In the genomic region with DNA sequence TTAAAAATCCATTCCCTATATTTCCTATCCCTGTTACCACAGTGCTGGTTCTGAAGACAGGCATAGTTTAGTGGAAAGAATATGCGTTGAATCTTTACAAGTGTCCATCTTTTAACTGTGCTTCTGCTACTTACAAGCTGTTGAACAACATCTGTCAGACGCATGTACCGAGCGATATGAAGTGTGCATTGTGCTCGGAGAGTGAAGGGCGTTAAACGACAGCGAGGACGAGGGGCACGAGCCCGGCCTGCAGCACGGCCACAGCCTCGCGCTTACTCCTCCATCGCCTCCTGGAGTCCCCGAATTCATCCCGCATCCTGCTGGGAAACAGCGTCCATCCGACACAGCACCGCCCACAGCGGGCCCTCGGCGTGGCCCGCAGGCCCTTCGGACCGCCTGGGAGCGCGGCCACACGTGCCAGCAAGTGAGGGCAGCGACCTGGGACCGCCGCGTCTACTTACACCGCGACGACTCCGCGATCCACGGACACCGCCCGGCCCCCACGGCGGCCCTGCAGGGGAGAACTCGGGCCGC, we compare ENCODE assay signal across 8 cellular contexts. TPM values are rescaled to one million over a fixed set of nuclear protein-coding genes. Genes with fewer than 3 reads are reported as not detected.
DNase-seq lines count a peak whose midpoint lies in the region; ATAC-seq and TF ChIP-seq lines count a peak whose summit lies in the region.

No MANE protein-coding gene starts in this region.

- no peaks in the 10 kb centered on the region for H3K9me3 ChIP-seq in OCI-LY3 (ENCODE audit: insufficient read depth, low read length)
- H3K9me3 ChIP-seq in left lung, result no peaks in the 10 kb centered on the region
- no peaks in the 10 kb centered on the region for H3K9me3 ChIP-seq in thoracic aorta

- H3K4me1 ChIP-seq in OCI-LY3 (ENCODE audit: low read length) (peaks cover 24% of the 10 kb centered on the region), left lung (peaks cover 21 to 71% of the 10 kb centered on the region in 2 donors), thoracic aorta (ENCODE audit: control insufficient read depth in 1 of 2, low read depth in 2 of 2) (peaks cover 23 to 67% of the 10 kb centered on the region in 2 donors)

- peaks cover 61% of the 10 kb centered on the region for H4K20me1 ChIP-seq in OCI-LY3 (ENCODE audit: insufficient read depth, low read length)

- H3K27me3 ChIP-seq in OCI-LY3 (ENCODE audit: low read depth, low read length) (no peaks in the 10 kb centered on the region), left lung (no peaks in the 10 kb centered on the region), thoracic aorta (replicated peaks; ENCODE audit: insufficient read depth) (no peaks in the 10 kb centered on the region)

- intact Hi-C loops in left lung (cut with DNase I), result no loop called here

- no peaks in the 10 kb centered on the region for H3K9me3 Mint-ChIP-seq in chondrocyte (ENCODE audit: low read depth)

- H3K27me3 Mint-ChIP-seq in chondrocyte (ENCODE audit: low read depth), result no peaks in the 10 kb centered on the region

- peaks cover 41% of the 10 kb centered on the region for H3K36me3 ChIP-seq in OCI-LY3 (replicated peaks; ENCODE audit: low read depth, low read length)
- H3K36me3 ChIP-seq in left lung, result peaks cover 0 to 22% of the 10 kb centered on the region in 2 donors
- H3K36me3 ChIP-seq in thoracic aorta, result no peaks in the 10 kb centered on the region

- H3K27ac ChIP-seq in 22Rv1 (peak overlapping the region; percentile 96), OCI-LY3 (ENCODE audit: low read length) (peak overlapping the region; percentile 90), left lung (peak overlapping the region; percentile 98 to 99), thoracic aorta (peak overlapping the region; percentile 97 to 98)

- H3K4me3 Mint-ChIP-seq in chondrocyte (ENCODE audit: unreplicated experiment), result peak overlapping the region; percentile 86

- peak overlapping the region; percentile 95 for H3K4me2 ChIP-seq in OCI-LY3 (ENCODE audit: low read length)

- peaks cover 4% of the 10 kb centered on the region for H3K36me3 Mint-ChIP-seq in chondrocyte (ENCODE audit: low read depth)

- H2AFZ ChIP-seq in OCI-LY3 (ENCODE audit: low read depth, low read length), result no peak overlapping the region

- peak overlapping the region; percentile 92 for H3K27ac Mint-ChIP-seq in chondrocyte (ENCODE audit: unreplicated experiment)

- peaks cover 63% of the 10 kb centered on the region for H3K4me1 Mint-ChIP-seq in chondrocyte (ENCODE audit: low read depth)

- peaks cover 91% of the 10 kb centered on the region for H3K79me2 ChIP-seq in OCI-LY3 (ENCODE audit: low read length)

- TF ChIP-seq CTCF in 22Rv1 (IDR thresholded peaks at IDR 0.05), result no peak
- no peak for TF ChIP-seq CTCF in GM12865 (IDR thresholded peaks at IDR 0.05; ENCODE audit: insufficient read depth, low read depth, low read length, missing control alignments)
- no peak for TF ChIP-seq CTCF in OCI-LY3 (IDR thresholded peaks at IDR 0.05; ENCODE audit: low read depth, low read length)
- peak; percentile 38 for TF ChIP-seq CTCF in chondrocyte (IDR thresholded peaks at IDR 0.05)
- no peak for TF ChIP-seq CTCF in left lung (IDR thresholded peaks at IDR 0.05)
- TF ChIP-seq CTCF in thoracic aorta (IDR thresholded peaks at IDR 0.05), result no peak

- peak overlapping the region; percentile 96 for H3K9ac ChIP-seq in OCI-LY3 (ENCODE audit: low read length)

- ATAC-seq in HG02981 (IDR thresholded peaks at IDR 0.05; ENCODE audit: unreplicated experiment) (peak; percentile 1), left lung (peak; percentile 46), thoracic aorta (ENCODE audit: insufficient number of reproducible peaks, low FRiP score, low read depth) (peak; percentile 9)

- peak; percentile 38 for DNase-seq in GM12865 (ENCODE audit: low read depth)
- no peak for DNase-seq in chondrocyte (ENCODE audit: low spot score)
- DNase-seq in left lung, result peak; percentile 46 to 88
- DNase-seq in thoracic aorta (ENCODE audit: low spot score), result no peak
- DNase-seq in activated gamma-delta T cell (lab: John Stamatoyannopoulos, UW), result no peak

- peak overlapping the region; percentile 79 for H3K4me3 ChIP-seq in GM12865 (ENCODE audit: low read depth, low read length)
- H3K4me3 ChIP-seq in OCI-LY3 (ENCODE audit: low read length), result peak overlapping the region; percentile 83
- H3K4me3 ChIP-seq in left lung, result peak overlapping the region; percentile 89 to 99
- peak overlapping the region; percentile 82 for H3K4me3 ChIP-seq in thoracic aorta

RNA-seq across cellular contexts. Expression of a gene that starts 0.5 kb away (rescaled TPM):
- total RNA-seq in chondrocyte (32.9 to 42.8 TPM (median 33.7 TPM) in 3 replicates), left lung (10 to 100 TPM; 30.5 to 41.0 TPM), thoracic aorta (10 to 100 TPM; 46.8 to 55.4 TPM)

RNA-seq across cellular contexts. Expression of a gene that starts 1.5 kb away (rescaled TPM):
- total RNA-seq in chondrocyte (63.7 to 64.6 TPM (median 64.1 TPM) in 3 replicates), left lung (10 to 100 TPM; 48.0 to 63.9 TPM), thoracic aorta (100 to 1,000 TPM; 112 to 156 TPM)

RNA-seq across cellular contexts. Expression of a gene that starts 49.5 kb away (rescaled TPM):
- total RNA-seq in chondrocyte, result not detected in 3 replicates
- not detected for total RNA-seq in left lung
- total RNA-seq in thoracic aorta, result not detected

Comparison
In these comparisons a context has a peak if more than half of its experiments do, and no peak if none do; other contexts are left out.
1. DNase-seq: peak in GM12865 (single experiment) and left lung (2 of 2); none in chondrocyte (single experiment), thoracic aorta (single experiment) and activated gamma-delta T cell (single experiment).
2. Peak in every context shown above with its lines, with median percentiles within 50 percentile points of each other: H3K27ac ChIP-seq, H3K4me3 ChIP-seq and ATAC-seq.